ENCODE assay signal across 8 cellular contexts in the genomic region with DNA sequence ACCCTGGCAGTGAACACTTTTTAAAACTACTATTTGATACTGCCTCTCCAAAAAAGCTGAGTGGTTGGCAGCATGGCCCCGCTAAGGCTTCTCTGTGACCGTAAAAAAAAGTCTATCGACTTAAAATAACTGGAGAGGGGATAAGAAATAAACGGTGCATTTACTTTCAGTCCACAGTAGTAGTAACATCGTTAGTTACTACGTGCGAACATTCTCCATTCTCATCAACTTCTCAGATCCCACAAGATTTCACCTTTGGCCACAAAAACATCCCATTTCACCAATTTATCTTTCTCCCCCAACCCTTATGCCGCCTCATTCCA. TPM values are rescaled to one million over a fixed set of nuclear protein-coding genes. Genes with fewer than 3 reads are reported as not detected.
DNase-seq lines count a peak whose midpoint lies in the region; ATAC-seq and TF ChIP-seq lines count a peak whose summit lies in the region.

No MANE protein-coding gene starts in this region.

- peaks cover 4% of the 10 kb centered on the region for H3K27me3 Mint-ChIP-seq in activated naive CD4-positive, alpha-beta T cell treated with anti-CD3 and anti-CD28 coated beads, Interleukin-2, amount 10 ng/mL, durations not matched to agents 7 days and 5 days
- no peaks in the 10 kb centered on the region for H3K27me3 Mint-ChIP-seq in activated naive CD8-positive, alpha-beta T cell treated with anti-CD3 and anti-CD28 coated beads for 36 hours
- H3K27me3 Mint-ChIP-seq in immature natural killer cell (ENCODE audit: low read depth in 3 of 3), result peaks cover 7 to 18% (median 12%) of the 10 kb centered on the region in 3 donors

- H3K4me1 ChIP-seq in thoracic aorta (ENCODE audit: control insufficient read depth in 1 of 2, low read depth in 2 of 2), result peaks cover 3 to 8% of the 10 kb centered on the region in 2 donors

- peaks cover 26% of the 10 kb centered on the region for H3K36me3 Mint-ChIP-seq in activated naive CD4-positive, alpha-beta T cell treated with anti-CD3 and anti-CD28 coated beads, Interleukin-2, amount 10 ng/mL, durations not matched to agents 7 days and 5 days
- peaks cover 22% of the 10 kb centered on the region for H3K36me3 Mint-ChIP-seq in activated naive CD8-positive, alpha-beta T cell treated with anti-CD3 and anti-CD28 coated beads for 36 hours
- H3K36me3 Mint-ChIP-seq in immature natural killer cell, result peaks cover 3 to 9% (median 8%) of the 10 kb centered on the region in 3 donors

- peak overlapping the region; percentile 85 for H3K4me3 Mint-ChIP-seq in activated naive CD4-positive, alpha-beta T cell treated with anti-CD3 and anti-CD28 coated beads, Interleukin-2, amount 10 ng/mL, durations not matched to agents 7 days and 5 days
- H3K4me3 Mint-ChIP-seq in activated naive CD8-positive, alpha-beta T cell treated with anti-CD3 and anti-CD28 coated beads for 36 hours, result peak overlapping the region; percentile 89
- H3K4me3 Mint-ChIP-seq in immature natural killer cell, result peak overlapping the region; percentile 94 to 98 (median 97)

- peaks cover 56% of the 10 kb centered on the region for H3K4me1 Mint-ChIP-seq in activated naive CD4-positive, alpha-beta T cell treated with anti-CD3 and anti-CD28 coated beads, Interleukin-2, amount 10 ng/mL, durations not matched to agents 7 days and 5 days
- H3K4me1 Mint-ChIP-seq in activated naive CD8-positive, alpha-beta T cell treated with anti-CD3 and anti-CD28 coated beads for 36 hours, result peaks cover 37% of the 10 kb centered on the region
- peaks cover 27 to 42% of the 10 kb centered on the region in 2 donors for H3K4me1 Mint-ChIP-seq in immature natural killer cell

- peak; percentile 16 for ATAC-seq in HG03196 (IDR thresholded peaks at IDR 0.05; ENCODE audit: unreplicated experiment)
- no peak for ATAC-seq in thoracic aorta (ENCODE audit: insufficient number of reproducible peaks, low FRiP score, low read depth)

- peak overlapping the region; percentile 96 for H3K27ac Mint-ChIP-seq in activated naive CD4-positive, alpha-beta T cell treated with anti-CD3 and anti-CD28 coated beads, Interleukin-2, amount 10 ng/mL, durations not matched to agents 7 days and 5 days
- H3K27ac Mint-ChIP-seq in activated naive CD8-positive, alpha-beta T cell treated with anti-CD3 and anti-CD28 coated beads for 36 hours, result peak overlapping the region; percentile 97
- peak overlapping the region; percentile 97 to 99 (median 98) for H3K27ac Mint-ChIP-seq in immature natural killer cell

- CTCF ChIA-PET in activated naive CD4-positive, alpha-beta T cell treated with anti-CD3 and anti-CD28 coated beads, Interleukin-2, amount 10 ng/mL, durations not matched to agents 7 days and 5 days (lab: Charles Lee), result no interaction called here

- no peak for DNase-seq in activated naive CD4-positive, alpha-beta T cell treated with anti-CD3 and anti-CD28 coated beads, Interleukin-2, amount 10 ng/mL, durations not matched to agents 7 days and 5 days
- DNase-seq in activated naive CD4-positive, alpha-beta T cell (lab: John Stamatoyannopoulos, UW), result no peak
- no peak for DNase-seq in activated naive CD8-positive, alpha-beta T cell treated with anti-CD3 and anti-CD28 coated beads for 36 hours
- DNase-seq in immature natural killer cell, result no peak
- DNase-seq in thoracic aorta (ENCODE audit: low spot score), result no peak
- DNase-seq in amniotic stem cell (lab: John Stamatoyannopoulos, UW), result no peak
- DNase-seq in NCI-H345 (lab: John Stamatoyannopoulos, UW), result no peak

- H3K27me3 ChIP-seq in thoracic aorta (replicated peaks; ENCODE audit: insufficient read depth), result no peaks in the 10 kb centered on the region

- peak overlapping the region; percentile 85 for H3K4me3 ChIP-seq in thoracic aorta

- no peak for TF ChIP-seq CTCF in thoracic aorta (IDR thresholded peaks at IDR 0.05)

- H3K9me3 ChIP-seq in thoracic aorta, result no peaks in the 10 kb centered on the region

- H3K36me3 ChIP-seq in thoracic aorta, result peaks cover 4% of the 10 kb centered on the region

- H3K27ac ChIP-seq in thoracic aorta, result peak overlapping the region; percentile 89 to 91

- H3K9me3 Mint-ChIP-seq in activated naive CD4-positive, alpha-beta T cell treated with anti-CD3 and anti-CD28 coated beads, Interleukin-2, amount 10 ng/mL, durations not matched to agents 7 days and 5 days, result no peaks in the 10 kb centered on the region
- H3K9me3 Mint-ChIP-seq in activated naive CD8-positive, alpha-beta T cell treated with anti-CD3 and anti-CD28 coated beads for 36 hours, result no peaks in the 10 kb centered on the region
- H3K9me3 Mint-ChIP-seq in immature natural killer cell, result no peaks in the 10 kb centered on the region

RNA-seq across cellular contexts. Expression of a gene that starts 0.5 kb away (rescaled TPM):
- 10 to 100 TPM; 96.1 to 97.4 TPM for total RNA-seq in activated naive CD8-positive, alpha-beta T cell treated with anti-CD3 and anti-CD28 coated beads for 36 hours
- 10 to 100 TPM; 26.1 to 39.3 (median 26.7) TPM for polyA plus RNA-seq in immature natural killer cell
- 10 to 100 TPM; 25.3 to 27.8 TPM for total RNA-seq in thoracic aorta

RNA-seq across cellular contexts. Expression of a gene that starts 23.1 kb away (rescaled TPM):
- 100 to 1,000 TPM; 127 to 128 TPM for total RNA-seq in activated naive CD8-positive, alpha-beta T cell treated with anti-CD3 and anti-CD28 coated beads for 36 hours
- polyA plus RNA-seq in immature natural killer cell, result under 1 TPM in 2 of 3 donors, not detected in 1; 0.80 to 0.91 TPM
- 1 to 10 TPM; 2.4 to 2.5 TPM for total RNA-seq in thoracic aorta

RNA-seq across cellular contexts. Expression of a gene that starts 35.6 kb away (rescaled TPM):
- total RNA-seq in activated naive CD8-positive, alpha-beta T cell treated with anti-CD3 and anti-CD28 coated beads for 36 hours, result not detected
- not detected for polyA plus RNA-seq in immature natural killer cell
- total RNA-seq in thoracic aorta, result not detected

Comparison
In these comparisons a context has a peak if more than half of its experiments do, and no peak if none do; other contexts are left out.
1. RNA of a gene that starts 23.1 kb away (total RNA-seq): 127 to 128 TPM in activated naive CD8-positive, alpha-beta T cell treated with anti-CD3 and anti-CD28 coated beads for 36 hours; 2.4 to 2.5 TPM in thoracic aorta; every median in the first group is over 10 times any median in the second.
2. Peak in every context shown above with its lines, with median percentiles within 50 percentile points of each other: H3K27ac Mint-ChIP-seq and H3K4me3 Mint-ChIP-seq.